ENCODE assay signal across 14 cellular contexts in the genomic region with DNA sequence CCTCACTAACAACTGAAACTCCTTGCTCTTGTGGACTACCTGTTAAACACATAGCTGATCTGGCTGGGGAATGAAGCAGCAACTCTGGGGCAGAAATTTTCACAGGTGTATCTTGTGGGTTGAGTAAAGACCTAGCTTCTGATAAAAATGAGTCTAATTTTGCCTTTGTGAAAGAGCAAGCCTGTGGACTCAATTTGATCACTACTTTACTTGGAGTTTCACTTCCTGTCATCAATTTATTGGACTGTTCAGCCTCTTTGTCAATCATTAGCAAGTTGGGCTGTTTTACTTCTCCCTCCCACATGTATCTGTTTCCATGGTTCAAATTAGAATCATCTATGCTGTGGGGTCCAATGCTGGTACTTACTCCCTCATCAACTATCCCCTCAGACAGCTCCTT. TPM values are rescaled to one million over a fixed set of nuclear protein-coding genes. Genes with fewer than 3 reads are reported as not detected.
DNase-seq lines count a peak whose midpoint lies in the region; ATAC-seq and TF ChIP-seq lines count a peak whose summit lies in the region.
"Had no signal": no experiment of that assay in that cellular context is flagged by ENCODE, and none has a peak within 500 bp of the region (broad histone marks: within the 10 kb centered on the region; RNA-seq: fewer than 3 reads in every experiment).

No MANE protein-coding gene starts in this region.

- no peaks in the 10 kb centered on the region for H3K9me3 Mint-ChIP-seq in activated T-helper 17 cell treated with anti-CD3 and anti-CD28 coated beads, Interleukin-2, amount 50 U/mL, for 72 hours
- H3K9me3 Mint-ChIP-seq in Caco-2 (ENCODE audit: unreplicated experiment) = no peaks in the 10 kb centered on the region
- H3K9me3 Mint-ChIP-seq: nephron progenitor cell had no signal

- TF ChIP-seq POLR2A in vagina (IDR thresholded peaks at IDR 0.05) = no peak

- no peaks in the 10 kb centered on the region for H3K27me3 Mint-ChIP-seq in activated T-helper 17 cell treated with anti-CD3 and anti-CD28 coated beads, Interleukin-2, amount 50 U/mL, for 72 hours
- H3K27me3 Mint-ChIP-seq in Caco-2 (ENCODE audit: insufficient read depth, unreplicated experiment) = no peaks in the 10 kb centered on the region

- H3K4me1 Mint-ChIP-seq in activated T-helper 17 cell treated with anti-CD3 and anti-CD28 coated beads, Interleukin-2, amount 50 U/mL, for 72 hours = peaks cover 8% of the 10 kb centered on the region
- H3K4me1 Mint-ChIP-seq in Caco-2 (ENCODE audit: low read depth, unreplicated experiment) = peaks cover 14% of the 10 kb centered on the region

- no peak overlapping the region for H3K4me3 Mint-ChIP-seq in activated T-helper 17 cell treated with anti-CD3 and anti-CD28 coated beads, Interleukin-2, amount 50 U/mL, for 72 hours
- no peak overlapping the region for H3K4me3 Mint-ChIP-seq in Caco-2 (ENCODE audit: unreplicated experiment)
- H3K4me3 Mint-ChIP-seq: nephron progenitor cell had no signal

- CTCF ChIA-PET in Caco-2 (lab: Charles Lee) = no interaction called here

- no peaks in the 10 kb centered on the region for H3K27me3 ChIP-seq in vagina
- H3K27me3 ChIP-seq in Caco-2 (replicated peaks; ENCODE audit: control insufficient read depth, insufficient read depth, low read length) = no peaks in the 10 kb centered on the region

- H3K27ac ChIP-seq in vagina = no peak overlapping the region
- H3K27ac ChIP-seq: KMS-11, RWPE1 had no signal

- no TSS peak for BruUV-seq in Caco-2 (replicated peaks; lab: Mats Ljungman, UMichigan)

- TF ChIP-seq CTCF in GM13977 (IDR thresholded peaks at IDR 0.05; ENCODE audit: extremely low read depth, insufficient read depth, missing control alignments) (no peak), vagina (IDR thresholded peaks at IDR 0.05) (no peak), Caco-2 (IDR thresholded peaks at IDR 0.05; ENCODE audit: insufficient read depth in 1 of 2, low read depth in 1 of 2, low read length in 1 of 2, severe bottlenecking in 1 of 2, unreplicated experiment in 1 of 2) (no peak)

- no peaks in the 10 kb centered on the region for H3K4me1 ChIP-seq in vagina
- peaks cover 14% of the 10 kb centered on the region for H3K4me1 ChIP-seq in Caco-2

- H3K36me3 ChIP-seq in vagina (peaks cover 0 to 58% of the 10 kb centered on the region in 2 donors), Caco-2 (ENCODE audit: control insufficient read depth, insufficient read depth, low read length) (peaks cover 2% of the 10 kb centered on the region)

- ATAC-seq in GM19438 (IDR thresholded peaks at IDR 0.05; ENCODE audit: low read depth, unreplicated experiment) = peak; percentile 49
- peak; percentile 29 for ATAC-seq in HG03025 (IDR thresholded peaks at IDR 0.05; ENCODE audit: low FRiP score, unreplicated experiment)
- no peak for ATAC-seq in activated T-helper 17 cell treated with anti-CD3 and anti-CD28 coated beads, Interleukin-2, amount 50 U/mL, for 72 hours (replicated peaks)

- H3K36me3 Mint-ChIP-seq in activated T-helper 17 cell treated with anti-CD3 and anti-CD28 coated beads, Interleukin-2, amount 50 U/mL, for 72 hours (ENCODE audit: low read depth) = peaks cover 55% of the 10 kb centered on the region
- H3K36me3 Mint-ChIP-seq in Caco-2 (ENCODE audit: insufficient read depth, unreplicated experiment) = peaks cover 26% of the 10 kb centered on the region

- H3K9me3 ChIP-seq in vagina (no peaks in the 10 kb centered on the region), Caco-2 (no peaks in the 10 kb centered on the region)

- peak overlapping the region; percentile 29 for H3K27ac Mint-ChIP-seq in activated T-helper 17 cell treated with anti-CD3 and anti-CD28 coated beads, Interleukin-2, amount 50 U/mL, for 72 hours
- H3K27ac Mint-ChIP-seq in Caco-2 (ENCODE audit: unreplicated experiment) = no peak overlapping the region

- in situ Hi-C loops in GM13977 (cut with MboI; ENCODE audit: low pct_unique_long_range_greater_than_20kb, low sequenced_read_pairs, unreplicated experiment) = no loop called here

- POLR2A ChIA-PET in Caco-2 (lab: Charles Lee) = no interaction called here

- intact Hi-C loops in vagina (cut with DNase I) = no loop called here
- intact Hi-C loops in Caco-2 (cut with micrococcal nuclease; ENCODE audit: unreplicated experiment) = loop anchor here (10.0 kb wide), 1 partner anchor 433 kb away; no protein-coding TSS in a partner anchor

- no peak overlapping the region for H3K4me3 ChIP-seq in vagina
- no peak overlapping the region for H3K4me3 ChIP-seq in Caco-2 (ENCODE audit: low read depth, low read length)

- DNase-seq in GM13977 (ENCODE audit: low spot score) (peak; percentile 33), glomerular visceral epithelial cell (ENCODE audit: extremely low spot score) (no peak), GOT3 (lab: John Stamatoyannopoulos, UW) (no peak), vagina (ENCODE audit: extremely low spot score in 2 of 2) (no peak), Caco-2 (no peak)
- DNase-seq: activated T-cell treated with anti-CD3 and anti-CD28 coated beads, Interleukin-2, amount 50 U/mL, for 48 hours; NCI-H2227 treated with DMSO at 0.1 percent for 48 hours; nephron progenitor cell; stimulated activated CD8-positive, alpha-beta memory T cell treated with anti-CD3 and anti-CD28 coated beads, Interleukin-4, amount 100 ng/mL, for 48 hours had no signal

RNA-seq across cellular contexts. Expression of gene CRIP3, which starts 29.6 kb away (rescaled TPM):
- 1 to 10 TPM; 4.2 to 4.6 TPM for total RNA-seq in activated T-helper 17 cell treated with anti-CD3 and anti-CD28 coated beads, Interleukin-2, amount 50 U/mL, for 72 hours
- not detected for total RNA-seq in vagina
- not detected in 2 replicates for total RNA-seq in Caco-2 (2022)

RNA-seq across cellular contexts. Expression of gene ZNF318, which starts 31.2 kb away (rescaled TPM):
- total RNA-seq in activated T-helper 17 cell treated with anti-CD3 and anti-CD28 coated beads, Interleukin-2, amount 50 U/mL, for 72 hours = 10 to 100 TPM; 11.2 to 21.0 TPM
- total RNA-seq in vagina (17.2 TPM), Caco-2 (2022) (11.2 and 11.7 TPM in 2 replicates)

RNA-seq across cellular contexts. Expression of gene SLC22A7, which starts 40.2 kb away (rescaled TPM):
- not detected for total RNA-seq in activated T-helper 17 cell treated with anti-CD3 and anti-CD28 coated beads, Interleukin-2, amount 50 U/mL, for 72 hours
- total RNA-seq in vagina (not detected), Caco-2 (2022) (not detected in 2 replicates)
